In genomic region chr15:72784233-72784876, GRCh38 we compare ENCODE assay signal across 8 cellular contexts. TPM values are rescaled to one million over a fixed set of nuclear protein-coding genes. Genes with fewer than 3 reads are reported as not detected.
DNase-seq lines count a peak whose midpoint lies in the region; ATAC-seq and TF ChIP-seq lines count a peak whose summit lies in the region.

No MANE protein-coding gene starts in this region.

- TF ChIP-seq CTCF in DND-41 (IDR thresholded peaks at IDR 0.05; ENCODE audit: borderline replicate concordance, extremely low read depth, low read length, poor library complexity, severe bottlenecking) (peak; percentile 64), OCI-LY3 (IDR thresholded peaks at IDR 0.05; ENCODE audit: low read depth, low read length) (peak; percentile 72), retinal pigment epithelial cell (conservative IDR thresholded peaks at IDR 0.05; ENCODE audit: low read depth, low read length) (peak; percentile 65)

- H3K79me2 ChIP-seq in DND-41 (ENCODE audit: insufficient read depth, low read length) (peaks cover 41% of the 10 kb centered on the region), OCI-LY3 (ENCODE audit: low read length) (peaks cover 42% of the 10 kb centered on the region)

- no peaks in the 10 kb centered on the region for H3K27me3 ChIP-seq in DND-41 (ENCODE audit: insufficient read depth, low read length, poor library complexity)
- no peaks in the 10 kb centered on the region for H3K27me3 ChIP-seq in OCI-LY3 (ENCODE audit: low read depth, low read length)

- H4K20me1 ChIP-seq in DND-41 (ENCODE audit: insufficient read depth, low read length) (peaks cover 4% of the 10 kb centered on the region; the same call in 1 of the 2 replicates), OCI-LY3 (ENCODE audit: insufficient read depth, low read length) (peaks cover 32% of the 10 kb centered on the region)

- H2AFZ ChIP-seq in DND-41 (ENCODE audit: low read depth, low read length) (peak overlapping the region; percentile 81), OCI-LY3 (ENCODE audit: low read depth, low read length) (peak overlapping the region; percentile 49)

- H3K4me3 ChIP-seq in DND-41 (ENCODE audit: low read depth in 1 of 2, low read length in 2 of 2) (peak overlapping the region; percentile 52 to 94; a peak in 3 of 4 replicates), OCI-LY3 (ENCODE audit: low read length) (peak overlapping the region; percentile 88), retinal pigment epithelial cell (ENCODE audit: low read length) (peak overlapping the region; percentile 77)

- H3K4me2 ChIP-seq in DND-41 (ENCODE audit: insufficient read depth, low read length) (peak overlapping the region; percentile 73), OCI-LY3 (ENCODE audit: low read length) (peak overlapping the region; percentile 86)

- peak; percentile 56; the same call in 1 of the 2 replicates for TF ChIP-seq RAD21 in Ishikawa (IDR thresholded peaks at IDR 0.05; ENCODE audit: low read depth)

- H3K27ac ChIP-seq in DND-41 (ENCODE audit: low read length) (peak overlapping the region; percentile 83), OCI-LY3 (ENCODE audit: low read length) (peak overlapping the region; percentile 85)

- H3K4me1 ChIP-seq in DND-41 (ENCODE audit: insufficient read depth, low read length) (peaks cover 33% of the 10 kb centered on the region), OCI-LY3 (ENCODE audit: low read length) (peaks cover 40% of the 10 kb centered on the region)

- TF ChIP-seq EP300 in Ishikawa (IDR thresholded peaks at IDR 0.05; ENCODE audit: borderline replicate concordance), result no peak

- H3K9me3 ChIP-seq in DND-41 (ENCODE audit: insufficient read depth, low read length, severe bottlenecking), result no peaks in the 10 kb centered on the region
- no peaks in the 10 kb centered on the region for H3K9me3 ChIP-seq in OCI-LY3 (ENCODE audit: insufficient read depth, low read length)

- peak; percentile 58 for DNase-seq in DND-41
- peak; percentile 88 for DNase-seq in astrocyte of the hippocampus (ENCODE audit: low read depth, low spot score)
- DNase-seq in iPS DF 19.7 (ENCODE audit: low read depth, low spot score), result peak; percentile 28
- peak; percentile 43 for DNase-seq in retinal pigment epithelial cell (ENCODE audit: low read depth)
- no peak for DNase-seq in mesenteric fat pad (ENCODE audit: low spot score)

- H3K9ac ChIP-seq in DND-41 (ENCODE audit: low read depth, low read length) (peak overlapping the region; percentile 97), OCI-LY3 (ENCODE audit: low read length) (peak overlapping the region; percentile 88)

- ATAC-seq in DND-41 (ENCODE audit: insufficient read depth, low read depth) (peak; percentile 41), GM21447 (IDR thresholded peaks at IDR 0.05; ENCODE audit: unreplicated experiment) (peak; percentile 25)

- H3K36me3 ChIP-seq in DND-41 (ENCODE audit: insufficient read depth, low read length) (peaks cover 25% of the 10 kb centered on the region), OCI-LY3 (replicated peaks; ENCODE audit: low read depth, low read length) (peaks cover 23% of the 10 kb centered on the region)

TF ChIP-seq in Ishikawa, 13 proteins besides CTCF, POLR2A, EP300 and RAD21:
- TF ChIP-seq USF1 (IDR thresholded peaks at IDR 0.05) (no peak), MAX (IDR thresholded peaks at IDR 0.05) (no peak), TCF12 (IDR thresholded peaks at IDR 0.05; ENCODE audit: low read depth) (no peak), FOXM1 (IDR thresholded peaks at IDR 0.05; ENCODE audit: borderline replicate concordance, low read depth) (no peak), YY1 (IDR thresholded peaks at IDR 0.05; ENCODE audit: low read depth) (no peak), EGR1 (IDR thresholded peaks at IDR 0.05) (no peak), ZBTB7A (IDR thresholded peaks at IDR 0.05; ENCODE audit: low read depth) (no peak; the same call in 1 of the 2 replicates), REST (IDR thresholded peaks at IDR 0.05; ENCODE audit: low read depth) (no peak), NFIC (IDR thresholded peaks at IDR 0.05) (no peak), TAF1 (IDR thresholded peaks at IDR 0.05; ENCODE audit: low read depth) (no peak), CREB1 (IDR thresholded peaks at IDR 0.05; ENCODE audit: low read depth) (no peak), CEBPB (IDR thresholded peaks at IDR 0.05) (no peak), TEAD4 (IDR thresholded peaks at IDR 0.05) (no peak)
TF ChIP-seq in Ishikawa: peak in this region for 0.

RNA-seq across cellular contexts. Expression of gene ADPGK, which starts 0.8 kb away (rescaled TPM):
- total RNA-seq in mesenteric fat pad, result 55.5 TPM
